Comparison of ENCODE assay signal across 9 cellular contexts in genomic region chr2:38653715-38654494, GRCh38. TPM values are rescaled to one million over a fixed set of nuclear protein-coding genes. Genes with fewer than 3 reads are reported as not detected.
DNase-seq lines count a peak whose midpoint lies in the region; ATAC-seq and TF ChIP-seq lines count a peak whose summit lies in the region.
"Had no signal": no experiment of that assay in that cellular context is flagged by ENCODE, and none has a peak within 500 bp of the region (broad histone marks: within the 10 kb centered on the region; RNA-seq: fewer than 3 reads in every experiment).

No MANE protein-coding gene starts in this region.

- peaks cover 34% of the 10 kb centered on the region for H3K4me1 Mint-ChIP-seq in activated T-helper 17 cell treated with anti-CD3 and anti-CD28 coated beads, Interleukin-2, amount 50 U/mL, for 72 hours
- H3K4me1 Mint-ChIP-seq in osteocyte (ENCODE audit: unreplicated experiment): no peaks in the 10 kb centered on the region

- H3K36me3 Mint-ChIP-seq in activated T-helper 17 cell treated with anti-CD3 and anti-CD28 coated beads, Interleukin-2, amount 50 U/mL, for 72 hours (ENCODE audit: low read depth): no peaks in the 10 kb centered on the region
- no peaks in the 10 kb centered on the region for H3K36me3 Mint-ChIP-seq in osteocyte (ENCODE audit: unreplicated experiment)

- peak; percentile 79 for ATAC-seq in activated T-helper 17 cell treated with anti-CD3 and anti-CD28 coated beads, Interleukin-2, amount 50 U/mL, for 72 hours (replicated peaks)
- ATAC-seq in HG03045 (IDR thresholded peaks at IDR 0.05; ENCODE audit: unreplicated experiment) (no peak), HG03520 (IDR thresholded peaks at IDR 0.05; ENCODE audit: unreplicated experiment) (no peak)

- peak overlapping the region; percentile 92 for H3K27ac Mint-ChIP-seq in activated T-helper 17 cell treated with anti-CD3 and anti-CD28 coated beads, Interleukin-2, amount 50 U/mL, for 72 hours
- no peak overlapping the region for H3K27ac Mint-ChIP-seq in osteocyte (ENCODE audit: unreplicated experiment)

- TF ChIP-seq CTCF in osteocyte (IDR thresholded peaks at IDR 0.05): no peak

- no peaks in the 10 kb centered on the region for H3K27me3 Mint-ChIP-seq in activated T-helper 17 cell treated with anti-CD3 and anti-CD28 coated beads, Interleukin-2, amount 50 U/mL, for 72 hours
- H3K27me3 Mint-ChIP-seq in osteocyte (ENCODE audit: unreplicated experiment): peaks cover 11% of the 10 kb centered on the region

- H3K9me3 Mint-ChIP-seq in activated T-helper 17 cell treated with anti-CD3 and anti-CD28 coated beads, Interleukin-2, amount 50 U/mL, for 72 hours: peaks cover 3% of the 10 kb centered on the region
- no peaks in the 10 kb centered on the region for H3K9me3 Mint-ChIP-seq in osteocyte (ENCODE audit: unreplicated experiment)

- H3K4me3 Mint-ChIP-seq in activated T-helper 17 cell treated with anti-CD3 and anti-CD28 coated beads, Interleukin-2, amount 50 U/mL, for 72 hours: peak overlapping the region; percentile 73
- H3K4me3 Mint-ChIP-seq in osteocyte (ENCODE audit: unreplicated experiment): no peak overlapping the region

- DNase-seq in ELR (ENCODE audit: low read depth) (peak; percentile 10), MV-4-11 (lab: John Stamatoyannopoulos, UW) (peak; percentile 95), osteocyte (ENCODE audit: extremely low spot score, unreplicated experiment) (peak; percentile 59), DMS153 treated with DMSO at 0.1 percent for 48 hours (lab: John Stamatoyannopoulos, UW; ENCODE audit: unreplicated experiment) (no peak), NCI-H1436 treated with DMSO at 0.1 percent for 48 hours (lab: John Stamatoyannopoulos, UW) (no peak)
- DNase-seq: pancreas had no signal

RNA-seq across cellular contexts. Expression of gene GALM, which starts 12.0 kb away (rescaled TPM):
- 100 to 1,000 TPM in 1 of 2 donors, 10 to 100 TPM in 1; 85.2 to 123 TPM for total RNA-seq in activated T-helper 17 cell treated with anti-CD3 and anti-CD28 coated beads, Interleukin-2, amount 50 U/mL, for 72 hours
- total RNA-seq in osteocyte: 2.9 and 3.8 TPM in 2 replicates

RNA-seq across cellular contexts. Expression of gene HNRNPLL, which starts 51.2 kb away (rescaled TPM):
- total RNA-seq in activated T-helper 17 cell treated with anti-CD3 and anti-CD28 coated beads, Interleukin-2, amount 50 U/mL, for 72 hours: 100 to 1,000 TPM in 1 of 2 donors, 10 to 100 TPM in 1; 84.9 to 122 TPM
- total RNA-seq in osteocyte: 55.6 and 63.0 TPM in 2 replicates

Comparison
In these comparisons a context has a peak if more than half of its experiments do, and no peak if none do; other contexts are left out.
1. DNase-seq: peak in ELR (single experiment), MV-4-11 (single experiment) and osteocyte (single experiment); none in DMS153 treated with DMSO at 0.1 percent for 48 hours (single experiment) and NCI-H1436 treated with DMSO at 0.1 percent for 48 hours (single experiment).
2. RNA of gene GALM, which starts 12.0 kb away (total RNA-seq): 85.2 to 123 TPM in activated T-helper 17 cell treated with anti-CD3 and anti-CD28 coated beads, Interleukin-2, amount 50 U/mL, for 72 hours; 2.9 to 3.8 TPM in osteocyte; every median in the first group is over 10 times any median in the second.